1 cellular context compared by ENCODE assay signal in genomic region chr17:82287849-82288601, GRCh38.
TF ChIP-seq lines count a peak whose summit lies in the region.

No MANE protein-coding gene starts in this region.

TF ChIP-seq in HepG2, 621 proteins besides CTCF, POLR2A, EP300 and RAD21 (continued from another document and continues in another):
- TF ChIP-seq ADNP (CRISPR knock-in tag; IDR thresholded peaks at IDR 0.05) (peak; percentile 94), HHEX (CRISPR knock-in tag; IDR thresholded peaks at IDR 0.05) (peak; percentile 64; the same call in 1 of the 2 replicates), FOXP4 (CRISPR knock-in tag; IDR thresholded peaks at IDR 0.05) (peak; percentile 91), SATB2 (CRISPR knock-in tag; IDR thresholded peaks at IDR 0.05) (no peak), ZFY (CRISPR knock-in tag; IDR thresholded peaks at IDR 0.05) (peak; percentile 67; the same call in 1 of the 2 replicates), IKZF5 (CRISPR knock-in tag; IDR thresholded peaks at IDR 0.05) (peak; percentile 98), ZNF512B (CRISPR knock-in tag; IDR thresholded peaks at IDR 0.05; ENCODE audit: borderline replicate concordance) (no peak), NCOA2 (CRISPR knock-in tag; IDR thresholded peaks at IDR 0.05) (peak; percentile 97), RNF219 (CRISPR knock-in tag; IDR thresholded peaks at IDR 0.05) (0 out of 2 replicates have a peak, but pooled peaks have one; percentile 64), PATZ1 (CRISPR knock-in tag; IDR thresholded peaks at IDR 0.05) (peak; percentile 63), TFE3 (CRISPR knock-in tag; IDR thresholded peaks at IDR 0.05) (peak; percentile 100), TARDBP (CRISPR knock-in tag; IDR thresholded peaks at IDR 0.05) (peak; percentile 97), SIX1 (CRISPR knock-in tag; IDR thresholded peaks at IDR 0.05; ENCODE audit: borderline replicate concordance) (no peak), ZNF20 (CRISPR knock-in tag; IDR thresholded peaks at IDR 0.05) (no peak), NAIF1 (CRISPR knock-in tag; IDR thresholded peaks at IDR 0.05; ENCODE audit: borderline replicate concordance) (peak; percentile 34; the same call in 1 of the 2 replicates), ZBTB20 (CRISPR knock-in tag; IDR thresholded peaks at IDR 0.05; ENCODE audit: borderline replicate concordance, low read depth) (peak; percentile 89; the same call in 1 of the 2 replicates), FOXO1 (CRISPR knock-in tag; IDR thresholded peaks at IDR 0.05) (peak; percentile 93), ZNF556 (CRISPR knock-in tag; IDR thresholded peaks at IDR 0.05; ENCODE audit: borderline replicate concordance) (peak; percentile 82; the same call in 1 of the 2 replicates), KLF6 (CRISPR knock-in tag; IDR thresholded peaks at IDR 0.05) (peak; percentile 94), U2AF2 (IDR thresholded peaks at IDR 0.05; ENCODE audit: low read depth, low read length) (no peak), CBX2 (IDR thresholded peaks at IDR 0.05; ENCODE audit: low read depth, low read length) (no peak), CBX2 (CRISPR knock-in tag; IDR thresholded peaks at IDR 0.05; ENCODE audit: low read depth) (no peak), ZNF253 (CRISPR knock-in tag; IDR thresholded peaks at IDR 0.05; ENCODE audit: borderline replicate concordance) (peak; percentile 95; the same call in 1 of the 2 replicates), PRDM10 (CRISPR knock-in tag; IDR thresholded peaks at IDR 0.05; ENCODE audit: low read depth) (peak; percentile 68; the same call in 1 of the 2 replicates), ZNF383 (CRISPR knock-in tag; IDR thresholded peaks at IDR 0.05; ENCODE audit: borderline replicate concordance) (no peak), ARID4A (CRISPR knock-in tag; IDR thresholded peaks at IDR 0.05; ENCODE audit: borderline replicate concordance) (peak; percentile 98), KDM2A (CRISPR knock-in tag; IDR thresholded peaks at IDR 0.05; ENCODE audit: borderline replicate concordance, low read depth) (peak; percentile 87; the same call in 1 of the 2 replicates), FOXA1 (IDR thresholded peaks at IDR 0.05) (no peak), FOXA1 (CRISPR knock-in tag; IDR thresholded peaks at IDR 0.05) (peak; percentile 64; the same call in 1 of the 2 replicates), NRL (CRISPR knock-in tag; IDR thresholded peaks at IDR 0.05; ENCODE audit: borderline replicate concordance) (peak; percentile 93), ATF2 (CRISPR knock-in tag; IDR thresholded peaks at IDR 0.05) (peak; percentile 85), ZNF543 (CRISPR knock-in tag; IDR thresholded peaks at IDR 0.05) (peak; percentile 75; the same call in 1 of the 2 replicates), ATF3 (CRISPR knock-in tag; IDR thresholded peaks at IDR 0.05) (no peak)
